In the genomic region with DNA sequence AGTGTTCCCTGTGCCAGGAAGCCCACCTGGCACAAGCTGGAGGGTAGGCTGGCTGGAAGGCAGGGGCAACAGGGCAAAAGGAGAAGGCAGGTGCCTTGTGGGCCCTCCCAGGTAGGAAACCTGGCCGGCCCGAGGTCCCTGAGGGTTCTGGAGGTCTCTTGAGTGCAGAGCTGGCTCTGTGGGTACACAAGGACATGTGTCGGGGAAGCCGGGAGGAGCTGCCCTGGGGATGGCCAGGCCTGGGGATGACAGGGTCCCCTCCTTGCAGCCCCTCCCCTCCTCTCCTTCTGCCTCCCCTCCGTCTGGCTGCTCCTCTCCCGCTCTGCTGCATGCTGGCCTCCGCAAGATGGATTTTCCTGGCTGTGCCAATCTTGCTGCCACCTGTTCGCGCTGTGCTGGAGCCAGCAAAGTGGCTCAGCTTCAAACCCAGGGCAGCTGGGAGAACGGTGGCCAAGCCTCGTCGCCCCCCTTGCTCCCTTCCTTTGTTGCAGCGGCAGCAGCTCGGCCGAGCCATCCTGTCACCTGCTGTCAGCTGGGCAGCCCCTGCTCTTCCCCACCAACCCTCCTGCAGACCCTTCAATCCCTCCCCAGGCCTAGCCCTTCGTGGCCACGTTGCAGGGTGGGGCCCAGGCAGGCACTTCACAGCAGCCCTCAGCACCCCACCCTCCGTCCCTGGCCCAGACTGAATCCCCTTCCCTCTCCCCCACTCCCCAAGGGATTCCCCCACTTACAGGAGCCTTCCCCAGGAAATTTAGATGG, we compare ENCODE assay signal across 1 cellular context.
TF ChIP-seq lines count a peak whose summit lies in the region.

No MANE protein-coding gene starts in this region.

TF ChIP-seq in HCT116, 20 proteins besides CTCF, POLR2A, EP300 and RAD21:
- no peak for TF ChIP-seq JUND (IDR thresholded peaks at IDR 0.05)
